19 cellular contexts compared by ENCODE assay signal in genomic region chr22:17109976-17110375, GRCh38. TPM values are rescaled to one million over a fixed set of nuclear protein-coding genes. Genes with fewer than 3 reads are reported as not detected.
"Had no signal": no experiment of that assay in that cellular context is flagged by ENCODE, and none has a peak within 500 bp of the region (broad histone marks: within the 10 kb centered on the region; RNA-seq: fewer than 3 reads in every experiment).

No MANE protein-coding gene starts in this region.

- ATAC-seq: left cardiac atrium; left ventricle myocardium superior; sciatic nerve; stimulated activated naive B cell treated with anti-CD40 and anti-IgM and Interleukin-4, amounts not matched to agents 10 μg/mL and 1 μg/mL and 100 μg/mL, for 72 hours; stimulated activated naive CD8-positive, alpha-beta T cell treated with anti-CD3 and anti-CD28 coated beads, Interleukin-15, amount 100 ng/mL, for 72 hours had no signal

- H3K4me3 Mint-ChIP-seq: endodermal cell; nephron; stimulated activated naive B cell treated with anti-CD40 and anti-IgM and Interleukin-4, amounts not matched to agents 10 μg/mL and 1 μg/mL and 100 μg/mL, for 72 hours; stimulated activated naive CD8-positive, alpha-beta T cell treated with anti-CD3 and anti-CD28 coated beads, Interleukin-15, amount 100 ng/mL, for 72 hours had no signal

- H3K4me1 Mint-ChIP-seq: endodermal cell, nephron had no signal

- H3K27me3 ChIP-seq: colonic mucosa, hepatocyte, testis, transverse colon had no signal

- H3K9me3 ChIP-seq: colonic mucosa, testis, transverse colon had no signal

- H3K4me3 ChIP-seq: colonic mucosa, hepatocyte, transverse colon had no signal

- H3K27ac Mint-ChIP-seq: endodermal cell; nephron; stimulated activated naive B cell treated with anti-CD40 and anti-IgM and Interleukin-4, amounts not matched to agents 10 μg/mL and 1 μg/mL and 100 μg/mL, for 72 hours had no signal

- H3K9me3 Mint-ChIP-seq: endodermal cell; nephron; stimulated activated naive B cell treated with anti-CD40 and anti-IgM and Interleukin-4, amounts not matched to agents 10 μg/mL and 1 μg/mL and 100 μg/mL, for 72 hours; stimulated activated naive CD8-positive, alpha-beta T cell treated with anti-CD3 and anti-CD28 coated beads, Interleukin-15, amount 100 ng/mL, for 72 hours had no signal

- H3K4me1 ChIP-seq: colonic mucosa, testis, transverse colon had no signal

- H3K27me3 Mint-ChIP-seq: stimulated activated naive B cell treated with anti-CD40 and anti-IgM and Interleukin-4, amounts not matched to agents 10 μg/mL and 1 μg/mL and 100 μg/mL, for 72 hours; stimulated activated naive CD8-positive, alpha-beta T cell treated with anti-CD3 and anti-CD28 coated beads, Interleukin-15, amount 100 ng/mL, for 72 hours had no signal

- DNase-seq: cerebellar nuclear complex; colonic mucosa; dermis blood vessel endothelial cell; endodermal cell; foreskin melanocyte; kidney; left cardiac atrium; left ventricle myocardium superior; mesendoderm; stimulated activated CD4-positive, alpha-beta T cell treated with anti-CD3 and anti-CD28 coated beads, Interleukin-2, amount 100 ng/mL, for 24 hours; stimulated activated CD4-positive, alpha-beta T cell treated with anti-CD3 and anti-CD28 coated beads, Interleukin-4, amount 100 ng/mL, for 4 hours; stimulated activated naive B cell treated with anti-CD40 and anti-IgM and Interleukin-4, amounts not matched to agents 10 μg/mL and 1 μg/mL and 100 μg/mL, for 72 hours; stimulated activated naive CD8-positive, alpha-beta T cell treated with anti-CD3 and anti-CD28 coated beads, Interleukin-15, amount 100 ng/mL, for 72 hours; testis; transverse colon had no signal

- H3K27ac ChIP-seq: colonic mucosa, hepatocyte, testis, transverse colon had no signal

RNA-seq across cellular contexts. Expression of gene TMEM121B, which starts 11.2 kb away (rescaled TPM):
- total RNA-seq: osteoblast had no signal
